15 cellular contexts compared by ENCODE assay signal in the genomic region with DNA sequence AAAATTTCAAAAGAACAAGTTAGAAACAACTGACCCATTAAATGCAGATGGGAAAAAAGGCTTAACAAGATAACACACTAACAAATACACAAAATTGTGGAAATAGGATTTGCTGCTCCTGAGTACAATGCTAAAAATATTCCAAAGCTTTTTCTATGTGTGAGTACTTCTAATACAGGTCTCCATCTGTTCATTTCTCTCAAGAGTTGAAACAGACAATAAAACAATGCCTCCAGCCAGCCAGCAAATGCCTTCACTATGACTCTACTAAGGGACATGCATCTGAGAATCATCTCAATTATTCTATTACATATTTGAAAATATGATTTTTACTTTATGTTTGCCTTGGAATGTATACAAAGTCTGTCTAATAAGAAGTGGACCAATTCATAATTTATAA.
DNase-seq lines count a peak whose midpoint lies in the region; ATAC-seq and TF ChIP-seq lines count a peak whose summit lies in the region.
"Had no signal": no experiment of that assay in that cellular context is flagged by ENCODE, and none has a peak within 500 bp of the region (broad histone marks: within the 10 kb centered on the region; RNA-seq: fewer than 3 reads in every experiment).

No MANE protein-coding gene starts in this region.

- DNase-seq in left ventricle myocardium superior (no peak), right atrium auricular region (ENCODE audit: low spot score) (no peak), NCI-H82 treated with DMSO at 0.1 percent for 48 hours (lab: John Stamatoyannopoulos, UW; ENCODE audit: unreplicated experiment) (peak; percentile 23), foreskin keratinocyte (peak in 1 of 2 donors; percentile 38), coronary artery (ENCODE audit: low spot score) (no peak)
- DNase-seq in activated CD4-positive, alpha-beta T cell treated with anti-CD3 and anti-CD28 coated beads, Interleukin-2, amount 50 U/mL, for 4 hours = no peak
- DNase-seq in stimulated activated CD4-positive, alpha-beta T cell treated with anti-CD3 and anti-CD28 coated beads, Interleukin-12 subunit alpha, Interleukin-12 subunit beta, amount 100 ng/mL, for 4 hours = no peak
- DNase-seq: ACHN; BE2C; CD4-positive, alpha-beta memory T cell; DMS79; H9 had no signal

- no peak for TF ChIP-seq CTCF in right atrium auricular region (IDR thresholded peaks at IDR 0.05)
- TF ChIP-seq CTCF in foreskin keratinocyte (conservative IDR thresholded peaks at IDR 0.05) = no peak
- no peak for TF ChIP-seq CTCF in coronary artery (IDR thresholded peaks at IDR 0.05)

- H3K36me3 ChIP-seq in right atrium auricular region = no peaks in the 10 kb centered on the region
- H3K36me3 ChIP-seq: BE2C had no signal

- H3K27me3 ChIP-seq in right atrium auricular region (no peaks in the 10 kb centered on the region), foreskin keratinocyte (no peaks in the 10 kb centered on the region)
- H3K27me3 ChIP-seq: BE2C had no signal

- ATAC-seq in left ventricle myocardium superior = peak; percentile 43
- ATAC-seq in foreskin keratinocyte = peak; percentile 35
- ATAC-seq in HG02678 (IDR thresholded peaks at IDR 0.05; ENCODE audit: unreplicated experiment) = no peak
- ATAC-seq: GM23338 had no signal

- intact Hi-C loops in left ventricle myocardium superior (cut with micrococcal nuclease) = no loop called here

- no peaks in the 10 kb centered on the region for H3K4me1 ChIP-seq in right atrium auricular region
- H3K4me1 ChIP-seq in foreskin keratinocyte = no peaks in the 10 kb centered on the region

- no peaks in the 10 kb centered on the region for H3K9me3 ChIP-seq in right atrium auricular region
- H3K9me3 ChIP-seq: BE2C had no signal

- H3K27ac ChIP-seq in right atrium auricular region (no peak overlapping the region), foreskin keratinocyte (no peak overlapping the region), coronary artery (no peak overlapping the region)
- H3K27ac ChIP-seq: C4-2B had no signal

- H3K4me3 ChIP-seq in right atrium auricular region (no peak overlapping the region), coronary artery (no peak overlapping the region)
- H3K4me3 ChIP-seq: GM23338 had no signal
